Comparison of ENCODE assay signal across 1 cellular context in the genomic region with DNA sequence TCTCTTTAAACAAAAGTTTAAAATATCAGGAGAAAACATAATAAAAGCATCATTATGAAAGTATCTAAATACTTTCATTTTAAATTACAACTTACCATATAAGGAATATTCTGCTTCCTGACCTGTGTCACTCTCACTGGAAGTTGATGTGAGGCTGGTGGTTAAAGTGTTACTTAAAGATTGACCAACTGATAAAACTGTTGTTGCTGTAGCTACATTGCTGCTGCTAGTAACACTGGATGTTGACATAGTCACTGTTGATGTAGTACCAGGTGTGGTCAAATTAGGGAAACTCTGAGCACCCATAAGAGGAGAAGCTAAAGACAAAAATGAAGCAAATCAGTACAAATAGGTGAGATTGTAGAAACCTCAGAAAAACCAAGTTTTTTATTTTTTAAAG.
TF ChIP-seq lines count a peak whose summit lies in the region.

No MANE protein-coding gene starts in this region.

TF ChIP-seq in HepG2, 621 proteins besides CTCF, POLR2A, EP300 and RAD21 (continued from another document and continues in another):
- TF ChIP-seq TEAD3 (CRISPR knock-in tag; optimal IDR thresholded peaks at IDR 0.05; ENCODE audit: borderline replicate concordance): peak; percentile 68
- no peak for TF ChIP-seq JDP2 (CRISPR knock-in tag; IDR thresholded peaks at IDR 0.05; ENCODE audit: borderline replicate concordance)
- TF ChIP-seq, protein P1, sequence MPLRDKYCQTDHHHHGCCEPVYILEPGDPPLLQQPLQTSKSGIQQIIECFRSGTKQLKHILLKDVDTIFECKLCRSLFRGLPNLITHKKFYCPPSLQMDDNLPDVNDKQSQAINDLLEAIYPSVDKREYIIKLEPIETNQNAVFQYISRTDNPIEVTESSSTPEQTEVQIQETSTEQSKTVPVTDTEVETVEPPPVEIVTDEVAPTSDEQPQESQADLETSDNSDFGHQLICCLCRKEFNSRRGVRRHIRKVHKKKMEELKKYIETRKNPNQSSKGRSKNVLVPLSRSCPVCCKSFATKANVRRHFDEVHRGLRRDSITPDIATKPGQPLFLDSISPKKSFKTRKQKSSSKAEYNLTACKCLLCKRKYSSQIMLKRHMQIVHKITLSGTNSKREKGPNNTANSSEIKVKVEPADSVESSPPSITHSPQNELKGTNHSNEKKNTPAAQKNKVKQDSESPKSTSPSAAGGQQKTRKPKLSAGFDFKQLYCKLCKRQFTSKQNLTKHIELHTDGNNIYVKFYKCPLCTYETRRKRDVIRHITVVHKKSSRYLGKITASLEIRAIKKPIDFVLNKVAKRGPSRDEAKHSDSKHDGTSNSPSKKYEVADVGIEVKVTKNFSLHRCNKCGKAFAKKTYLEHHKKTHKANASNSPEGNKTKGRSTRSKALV (CRISPR knock-in tag; IDR thresholded peaks at IDR 0.05): peak; percentile 60; the same call in 1 of the 2 replicates
- TF ChIP-seq ELF4 (CRISPR knock-in tag; IDR thresholded peaks at IDR 0.05; ENCODE audit: borderline replicate concordance): peak; percentile 48; the same call in 1 of the 2 replicates
- TF ChIP-seq FOXA3 (CRISPR knock-in tag; IDR thresholded peaks at IDR 0.05): peak; percentile 97
- TF ChIP-seq, protein P2, sequence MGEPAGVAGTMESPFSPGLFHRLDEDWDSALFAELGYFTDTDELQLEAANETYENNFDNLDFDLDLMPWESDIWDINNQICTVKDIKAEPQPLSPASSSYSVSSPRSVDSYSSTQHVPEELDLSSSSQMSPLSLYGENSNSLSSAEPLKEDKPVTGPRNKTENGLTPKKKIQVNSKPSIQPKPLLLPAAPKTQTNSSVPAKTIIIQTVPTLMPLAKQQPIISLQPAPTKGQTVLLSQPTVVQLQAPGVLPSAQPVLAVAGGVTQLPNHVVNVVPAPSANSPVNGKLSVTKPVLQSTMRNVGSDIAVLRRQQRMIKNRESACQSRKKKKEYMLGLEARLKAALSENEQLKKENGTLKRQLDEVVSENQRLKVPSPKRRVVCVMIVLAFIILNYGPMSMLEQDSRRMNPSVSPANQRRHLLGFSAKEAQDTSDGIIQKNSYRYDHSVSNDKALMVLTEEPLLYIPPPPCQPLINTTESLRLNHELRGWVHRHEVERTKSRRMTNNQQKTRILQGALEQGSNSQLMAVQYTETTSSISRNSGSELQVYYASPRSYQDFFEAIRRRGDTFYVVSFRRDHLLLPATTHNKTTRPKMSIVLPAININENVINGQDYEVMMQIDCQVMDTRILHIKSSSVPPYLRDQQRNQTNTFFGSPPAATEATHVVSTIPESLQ (CRISPR knock-in tag; conservative IDR thresholded peaks at IDR 0.05): no peak
- peak; percentile 57 for TF ChIP-seq PPARG (CRISPR knock-in tag; conservative IDR thresholded peaks at IDR 0.05)
- peak; percentile 65 for TF ChIP-seq MED1 (CRISPR knock-in tag; IDR thresholded peaks at IDR 0.05)
- TF ChIP-seq ZMAT3 (CRISPR knock-in tag; conservative IDR thresholded peaks at IDR 0.05): no peak
- TF ChIP-seq SOX6 (IDR thresholded peaks at IDR 0.05): no peak
- peak; percentile 12; the same call in 1 of the 2 replicates for TF ChIP-seq SOX6 (CRISPR knock-in tag; IDR thresholded peaks at IDR 0.05)
- peak; percentile 75; the same call in 1 of the 2 replicates for TF ChIP-seq FOXP1 (IDR thresholded peaks at IDR 0.05)
- peak; percentile 93 for TF ChIP-seq FOXP1 (CRISPR knock-in tag; IDR thresholded peaks at IDR 0.05)
- TF ChIP-seq BCL6 (CRISPR knock-in tag; IDR thresholded peaks at IDR 0.05): peak; percentile 41
- TF ChIP-seq, protein P3, sequence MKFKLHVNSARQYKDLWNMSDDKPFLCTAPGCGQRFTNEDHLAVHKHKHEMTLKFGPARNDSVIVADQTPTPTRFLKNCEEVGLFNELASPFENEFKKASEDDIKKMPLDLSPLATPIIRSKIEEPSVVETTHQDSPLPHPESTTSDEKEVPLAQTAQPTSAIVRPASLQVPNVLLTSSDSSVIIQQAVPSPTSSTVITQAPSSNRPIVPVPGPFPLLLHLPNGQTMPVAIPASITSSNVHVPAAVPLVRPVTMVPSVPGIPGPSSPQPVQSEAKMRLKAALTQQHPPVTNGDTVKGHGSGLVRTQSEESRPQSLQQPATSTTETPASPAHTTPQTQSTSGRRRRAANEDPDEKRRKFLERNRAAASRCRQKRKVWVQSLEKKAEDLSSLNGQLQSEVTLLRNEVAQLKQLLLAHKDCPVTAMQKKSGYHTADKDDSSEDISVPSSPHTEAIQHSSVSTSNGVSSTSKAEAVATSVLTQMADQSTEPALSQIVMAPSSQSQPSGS (CRISPR knock-in tag; IDR thresholded peaks at IDR 0.05): 0 out of 2 replicates have a peak, but pooled peaks have one; percentile 28
- TF ChIP-seq RFX1 (IDR thresholded peaks at IDR 0.05): peak; percentile 87
- TF ChIP-seq, protein P4, sequence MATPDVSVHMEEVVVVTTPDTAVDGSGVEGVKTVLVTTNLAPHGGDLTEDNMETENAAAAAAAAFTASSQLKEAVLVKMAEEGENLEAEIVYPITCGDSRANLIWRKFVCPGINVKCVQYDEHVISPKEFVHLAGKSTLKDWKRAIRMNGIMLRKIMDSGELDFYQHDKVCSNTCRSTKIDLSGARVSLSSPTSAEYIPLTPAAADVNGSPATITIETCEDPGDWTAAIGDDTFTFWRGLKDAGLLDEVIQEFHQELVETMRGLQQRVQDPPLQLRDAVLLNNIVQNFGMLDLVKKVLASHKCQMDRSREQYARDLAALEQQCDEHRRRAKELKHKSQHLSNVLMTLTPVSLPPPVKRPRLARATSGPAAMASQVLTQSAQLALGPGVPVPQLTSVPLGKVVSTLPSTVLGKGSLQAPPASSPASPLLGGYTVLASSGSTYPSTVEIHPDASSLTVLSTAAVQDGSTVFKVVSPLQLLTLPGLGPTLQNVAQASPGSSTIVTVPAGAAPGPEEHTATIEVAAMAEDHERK (CRISPR knock-in tag; IDR thresholded peaks at IDR 0.05; ENCODE audit: low read depth): no peak
- 0 out of 2 replicates have a peak, but pooled peaks have one; percentile 24 for TF ChIP-seq NAIF1 (CRISPR knock-in tag; IDR thresholded peaks at IDR 0.05; ENCODE audit: borderline replicate concordance)
- TF ChIP-seq, protein P5, sequence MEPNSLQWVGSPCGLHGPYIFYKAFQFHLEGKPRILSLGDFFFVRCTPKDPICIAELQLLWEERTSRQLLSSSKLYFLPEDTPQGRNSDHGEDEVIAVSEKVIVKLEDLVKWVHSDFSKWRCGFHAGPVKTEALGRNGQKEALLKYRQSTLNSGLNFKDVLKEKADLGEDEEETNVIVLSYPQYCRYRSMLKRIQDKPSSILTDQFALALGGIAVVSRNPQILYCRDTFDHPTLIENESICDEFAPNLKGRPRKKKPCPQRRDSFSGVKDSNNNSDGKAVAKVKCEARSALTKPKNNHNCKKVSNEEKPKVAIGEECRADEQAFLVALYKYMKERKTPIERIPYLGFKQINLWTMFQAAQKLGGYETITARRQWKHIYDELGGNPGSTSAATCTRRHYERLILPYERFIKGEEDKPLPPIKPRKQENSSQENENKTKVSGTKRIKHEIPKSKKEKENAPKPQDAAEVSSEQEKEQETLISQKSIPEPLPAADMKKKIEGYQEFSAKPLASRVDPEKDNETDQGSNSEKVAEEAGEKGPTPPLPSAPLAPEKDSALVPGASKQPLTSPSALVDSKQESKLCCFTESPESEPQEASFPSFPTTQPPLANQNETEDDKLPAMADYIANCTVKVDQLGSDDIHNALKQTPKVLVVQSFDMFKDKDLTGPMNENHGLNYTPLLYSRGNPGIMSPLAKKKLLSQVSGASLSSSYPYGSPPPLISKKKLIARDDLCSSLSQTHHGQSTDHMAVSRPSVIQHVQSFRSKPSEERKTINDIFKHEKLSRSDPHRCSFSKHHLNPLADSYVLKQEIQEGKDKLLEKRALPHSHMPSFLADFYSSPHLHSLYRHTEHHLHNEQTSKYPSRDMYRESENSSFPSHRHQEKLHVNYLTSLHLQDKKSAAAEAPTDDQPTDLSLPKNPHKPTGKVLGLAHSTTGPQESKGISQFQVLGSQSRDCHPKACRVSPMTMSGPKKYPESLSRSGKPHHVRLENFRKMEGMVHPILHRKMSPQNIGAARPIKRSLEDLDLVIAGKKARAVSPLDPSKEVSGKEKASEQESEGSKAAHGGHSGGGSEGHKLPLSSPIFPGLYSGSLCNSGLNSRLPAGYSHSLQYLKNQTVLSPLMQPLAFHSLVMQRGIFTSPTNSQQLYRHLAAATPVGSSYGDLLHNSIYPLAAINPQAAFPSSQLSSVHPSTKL (CRISPR knock-in tag; IDR thresholded peaks at IDR 0.05): peak; percentile 63
- TF ChIP-seq ELF3 (CRISPR knock-in tag; IDR thresholded peaks at IDR 0.05): 0 out of 2 replicates have a peak, but pooled peaks have one; percentile 38
- TF ChIP-seq ZBTB8A (CRISPR knock-in tag; IDR thresholded peaks at IDR 0.05; ENCODE audit: borderline replicate concordance, low read depth): no peak
- no peak for TF ChIP-seq SMARCC2 (IDR thresholded peaks at IDR 0.05)
- TF ChIP-seq, protein P6, sequence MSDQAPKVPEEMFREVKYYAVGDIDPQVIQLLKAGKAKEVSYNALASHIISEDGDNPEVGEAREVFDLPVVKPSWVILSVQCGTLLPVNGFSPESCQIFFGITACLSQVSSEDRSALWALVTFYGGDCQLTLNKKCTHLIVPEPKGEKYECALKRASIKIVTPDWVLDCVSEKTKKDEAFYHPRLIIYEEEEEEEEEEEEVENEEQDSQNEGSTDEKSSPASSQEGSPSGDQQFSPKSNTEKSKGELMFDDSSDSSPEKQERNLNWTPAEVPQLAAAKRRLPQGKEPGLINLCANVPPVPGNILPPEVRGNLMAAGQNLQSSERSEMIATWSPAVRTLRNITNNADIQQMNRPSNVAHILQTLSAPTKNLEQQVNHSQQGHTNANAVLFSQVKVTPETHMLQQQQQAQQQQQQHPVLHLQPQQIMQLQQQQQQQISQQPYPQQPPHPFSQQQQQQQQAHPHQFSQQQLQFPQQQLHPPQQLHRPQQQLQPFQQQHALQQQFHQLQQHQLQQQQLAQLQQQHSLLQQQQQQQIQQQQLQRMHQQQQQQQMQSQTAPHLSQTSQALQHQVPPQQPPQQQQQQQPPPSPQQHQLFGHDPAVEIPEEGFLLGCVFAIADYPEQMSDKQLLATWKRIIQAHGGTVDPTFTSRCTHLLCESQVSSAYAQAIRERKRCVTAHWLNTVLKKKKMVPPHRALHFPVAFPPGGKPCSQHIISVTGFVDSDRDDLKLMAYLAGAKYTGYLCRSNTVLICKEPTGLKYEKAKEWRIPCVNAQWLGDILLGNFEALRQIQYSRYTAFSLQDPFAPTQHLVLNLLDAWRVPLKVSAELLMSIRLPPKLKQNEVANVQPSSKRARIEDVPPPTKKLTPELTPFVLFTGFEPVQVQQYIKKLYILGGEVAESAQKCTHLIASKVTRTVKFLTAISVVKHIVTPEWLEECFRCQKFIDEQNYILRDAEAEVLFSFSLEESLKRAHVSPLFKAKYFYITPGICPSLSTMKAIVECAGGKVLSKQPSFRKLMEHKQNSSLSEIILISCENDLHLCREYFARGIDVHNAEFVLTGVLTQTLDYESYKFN (CRISPR knock-in tag; conservative IDR thresholded peaks at IDR 0.05): peak; percentile 58
- no peak for TF ChIP-seq ZNF546 (CRISPR knock-in tag; conservative IDR thresholded peaks at IDR 0.05)
- TF ChIP-seq SRF (IDR thresholded peaks at IDR 0.05; ENCODE audit: low read depth, low read length): peak; percentile 84; the same call in 1 of the 2 replicates
- no peak for TF ChIP-seq ZNF530 (CRISPR knock-in tag; IDR thresholded peaks at IDR 0.05; ENCODE audit: low read depth)
- TF ChIP-seq PHB2 (IDR thresholded peaks at IDR 0.05; ENCODE audit: partially characterized antibody): no peak
- 0 out of 2 replicates have a peak, but pooled peaks have one; percentile 16 for TF ChIP-seq GATAD1 (CRISPR knock-in tag; IDR thresholded peaks at IDR 0.05)
- TF ChIP-seq IRX3 (CRISPR knock-in tag; IDR thresholded peaks at IDR 0.05; ENCODE audit: borderline replicate concordance, low read depth): no peak
- no peak for TF ChIP-seq SNRNP70 (IDR thresholded peaks at IDR 0.05; ENCODE audit: low read depth, low read length)
- 0 out of 2 replicates have a peak, but pooled peaks have one; percentile 12 for TF ChIP-seq HNF4A (CRISPR knock-in tag; IDR thresholded peaks at IDR 0.05)
- TF ChIP-seq, protein P7, sequence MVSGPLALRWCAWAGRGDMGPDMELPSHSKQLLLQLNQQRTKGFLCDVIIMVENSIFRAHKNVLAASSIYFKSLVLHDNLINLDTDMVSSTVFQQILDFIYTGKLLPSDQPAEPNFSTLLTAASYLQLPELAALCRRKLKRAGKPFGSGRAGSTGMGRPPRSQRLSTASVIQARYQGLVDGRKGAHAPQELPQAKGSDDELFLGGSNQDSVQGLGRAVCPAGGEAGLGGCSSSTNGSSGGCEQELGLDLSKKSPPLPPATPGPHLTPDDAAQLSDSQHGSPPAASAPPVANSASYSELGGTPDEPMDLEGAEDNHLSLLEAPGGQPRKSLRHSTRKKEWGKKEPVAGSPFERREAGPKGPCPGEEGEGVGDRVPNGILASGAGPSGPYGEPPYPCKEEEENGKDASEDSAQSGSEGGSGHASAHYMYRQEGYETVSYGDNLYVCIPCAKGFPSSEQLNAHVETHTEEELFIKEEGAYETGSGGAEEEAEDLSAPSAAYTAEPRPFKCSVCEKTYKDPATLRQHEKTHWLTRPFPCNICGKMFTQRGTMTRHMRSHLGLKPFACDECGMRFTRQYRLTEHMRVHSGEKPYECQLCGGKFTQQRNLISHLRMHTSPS (CRISPR knock-in tag; IDR thresholded peaks at IDR 0.05; ENCODE audit: low read depth): no peak
- no peak for TF ChIP-seq SOX13 (IDR thresholded peaks at IDR 0.05)
- TF ChIP-seq SOX13 (CRISPR knock-in tag; conservative IDR thresholded peaks at IDR 0.05 in 1 of 2, IDR thresholded peaks at IDR 0.05 in 1 of 2): peak in 1 of 2 experiments; percentile 65; a peak in 1 of 4 replicates
- no peak for TF ChIP-seq PCBP1 (IDR thresholded peaks at IDR 0.05; ENCODE audit: borderline replicate concordance, low read depth, low read length)
- peak; percentile 76 for TF ChIP-seq SOX5 (CRISPR knock-in tag; IDR thresholded peaks at IDR 0.05; ENCODE audit: borderline replicate concordance)
- 0 out of 2 replicates have a peak, but pooled peaks have one; percentile 33 for TF ChIP-seq YEATS4 (CRISPR knock-in tag; IDR thresholded peaks at IDR 0.05; ENCODE audit: borderline replicate concordance)
- no peak for TF ChIP-seq HOXA9 (CRISPR knock-in tag; IDR thresholded peaks at IDR 0.05; ENCODE audit: borderline replicate concordance)
- TF ChIP-seq ZNF441 (CRISPR knock-in tag; IDR thresholded peaks at IDR 0.05; ENCODE audit: borderline replicate concordance): no peak
- TF ChIP-seq SRSF1 (optimal IDR thresholded peaks at IDR 0.05; ENCODE audit: low read depth, low read length): no peak
- TF ChIP-seq ZNF30 (CRISPR knock-in tag; IDR thresholded peaks at IDR 0.05): no peak
- TF ChIP-seq ZNF207 (IDR thresholded peaks at IDR 0.05; ENCODE audit: borderline replicate concordance): no peak
- no peak for TF ChIP-seq HOXA5 (CRISPR knock-in tag; IDR thresholded peaks at IDR 0.05)
- TF ChIP-seq TBX2 (CRISPR knock-in tag; IDR thresholded peaks at IDR 0.05; ENCODE audit: borderline replicate concordance): peak; percentile 59; the same call in 1 of the 2 replicates
- TF ChIP-seq HMG20A (CRISPR knock-in tag; IDR thresholded peaks at IDR 0.05; ENCODE audit: borderline replicate concordance): no peak
- peak; percentile 62; the same call in 1 of the 2 replicates for TF ChIP-seq ZMYM4 (CRISPR knock-in tag; IDR thresholded peaks at IDR 0.05)
